Comparison of ENCODE assay signal across 9 cellular contexts in genomic region chr14:69543341-69544249, GRCh38. TPM values are rescaled to one million over a fixed set of nuclear protein-coding genes. Genes with fewer than 3 reads are reported as not detected.
DNase-seq lines count a peak whose midpoint lies in the region; ATAC-seq and TF ChIP-seq lines count a peak whose summit lies in the region.
"Had no signal": no experiment of that assay in that cellular context is flagged by ENCODE, and none has a peak within 500 bp of the region (broad histone marks: within the 10 kb centered on the region; RNA-seq: fewer than 3 reads in every experiment).

No MANE protein-coding gene starts in this region.

- peaks cover 31 to 49% of the 10 kb centered on the region in 2 donors for H3K27me3 Mint-ChIP-seq in effector memory CD8-positive, alpha-beta T cell

- H3K4me1 Mint-ChIP-seq in effector memory CD8-positive, alpha-beta T cell (ENCODE audit: low read depth in 2 of 2) = peaks cover 5 to 15% of the 10 kb centered on the region in 2 donors

- DNase-seq in AG10803 (ENCODE audit: low read depth) (peak; percentile 90), H4 (ENCODE audit: low spot score) (peak; percentile 96), SJCRH30 (peak; percentile 60 to 68), omental fat pad (ENCODE audit: low spot score) (peak; percentile 73), amniotic stem cell (lab: John Stamatoyannopoulos, UW) (no peak)
- DNase-seq in effector memory CD8-positive, alpha-beta T cell = peak in 2 of 3 experiments; percentile 24 to 36

- H3K4me3 ChIP-seq in AG10803 (ENCODE audit: low read length) (no peak overlapping the region), SJCRH30 (no peak overlapping the region)

- no peaks in the 10 kb centered on the region for H3K36me3 ChIP-seq in SJCRH30

- H3K27ac Mint-ChIP-seq in effector memory CD8-positive, alpha-beta T cell = peak overlapping the region; percentile 67 to 72
- H3K27ac Mint-ChIP-seq: activated naive CD8-positive, alpha-beta T cell had no signal

- no peak overlapping the region for H3K27ac ChIP-seq in SJCRH30

- H3K4me1 ChIP-seq in SJCRH30 = no peaks in the 10 kb centered on the region

- no peaks in the 10 kb centered on the region for H3K27me3 ChIP-seq in SJCRH30

- H3K4me3 Mint-ChIP-seq in effector memory CD8-positive, alpha-beta T cell = no peak overlapping the region
- H3K4me3 Mint-ChIP-seq: activated naive CD8-positive, alpha-beta T cell had no signal

- ATAC-seq in effector memory CD8-positive, alpha-beta T cell (replicated peaks) = peak; percentile 92
- ATAC-seq in omental fat pad (ENCODE audit: low FRiP score) (peak; percentile 70), HG03432 (IDR thresholded peaks at IDR 0.05; ENCODE audit: unreplicated experiment) (no peak), GM18861 (IDR thresholded peaks at IDR 0.05; ENCODE audit: unreplicated experiment) (no peak)

- H3K36me3 Mint-ChIP-seq in effector memory CD8-positive, alpha-beta T cell (ENCODE audit: insufficient read depth) = peaks cover 7% of the 10 kb centered on the region
- H3K36me3 Mint-ChIP-seq: activated naive CD8-positive, alpha-beta T cell had no signal

- H3K9me3 ChIP-seq in SJCRH30 (replicated peaks) = no peaks in the 10 kb centered on the region

- no peaks in the 10 kb centered on the region for H3K9me3 Mint-ChIP-seq in effector memory CD8-positive, alpha-beta T cell

- TF ChIP-seq CTCF in AG10803 (conservative IDR thresholded peaks at IDR 0.05; ENCODE audit: low read length) (no peak), omental fat pad (IDR thresholded peaks at IDR 0.05) (no peak)

RNA-seq across cellular contexts. Expression of gene CCDC177, which starts 31.1 kb away (rescaled TPM):
- not detected in 2 replicates for total RNA-seq in H4 (2014; rRNA removed; shearing (Covaris generic))
- total RNA-seq in SJCRH30 (2014; rRNA removed; shearing (Covaris generic)) = 0.06 and 0.25 TPM in 2 replicates
- total RNA-seq in omental fat pad = under 1 TPM in 1 of 4 donors, not detected in 3; 0.09 TPM

RNA-seq across cellular contexts. Expression of gene PLEKHD1, which starts 59.1 kb away (rescaled TPM):
- total RNA-seq in H4 (2014; rRNA removed; shearing (Covaris generic)) = 0.23 TPM in 1 of 2 replicates, not detected in the other
- total RNA-seq in SJCRH30 (2014; rRNA removed; shearing (Covaris generic)) = 0.28 and 0.30 TPM in 2 replicates
- total RNA-seq in omental fat pad = under 1 TPM in 2 of 4 donors, not detected in 2; 0.12 to 0.19 TPM

Comparison
In these comparisons a context has a peak if more than half of its experiments do, and no peak if none do; other contexts are left out.
1. ATAC-seq: peak in effector memory CD8-positive, alpha-beta T cell (single experiment) and omental fat pad (single experiment); none in HG03432 (single experiment) and GM18861 (single experiment).